ENCODE assay signal across 8 cellular contexts in genomic region chr1:101112051-101112770, GRCh38.
DNase-seq lines count a peak whose midpoint lies in the region; ATAC-seq and TF ChIP-seq lines count a peak whose summit lies in the region.

No MANE protein-coding gene starts in this region.

- H3K36me3 ChIP-seq in lower lobe of right lung, result no peaks in the 10 kb centered on the region

- peak overlapping the region; percentile 23 for H3K4me3 Mint-ChIP-seq in stimulated activated effector memory CD8-positive, alpha-beta T cell treated with anti-CD3 and anti-CD28 coated beads, Interleukin-12 subunit alpha, Interleukin-12 subunit beta, amount 100 ng/mL, for 72 hours

- ATAC-seq in GM21717 (IDR thresholded peaks at IDR 0.05; ENCODE audit: unreplicated experiment) (peak; percentile 92), lower lobe of right lung (peak; percentile 81 to 84)
- ATAC-seq in stimulated activated effector memory CD8-positive, alpha-beta T cell treated with anti-CD3 and anti-CD28 coated beads, Interleukin-12 subunit alpha, Interleukin-12 subunit beta, amount 100 ng/mL, for 72 hours, result peak; percentile 90

- H3K27ac Mint-ChIP-seq in stimulated activated effector memory CD8-positive, alpha-beta T cell treated with anti-CD3 and anti-CD28 coated beads, Interleukin-12 subunit alpha, Interleukin-12 subunit beta, amount 100 ng/mL, for 72 hours, result peak overlapping the region; percentile 80

- peaks cover 5% of the 10 kb centered on the region for H3K9me3 Mint-ChIP-seq in stimulated activated effector memory CD8-positive, alpha-beta T cell treated with anti-CD3 and anti-CD28 coated beads, Interleukin-12 subunit alpha, Interleukin-12 subunit beta, amount 100 ng/mL, for 72 hours

- no peaks in the 10 kb centered on the region for H3K27me3 ChIP-seq in lower lobe of right lung (ENCODE audit: low read depth)

- no peak for TF ChIP-seq CTCF in lower lobe of right lung (IDR thresholded peaks at IDR 0.05)

- peak overlapping the region; percentile 33 for H3K27ac ChIP-seq in lower lobe of right lung

- no peaks in the 10 kb centered on the region for H3K36me3 Mint-ChIP-seq in stimulated activated effector memory CD8-positive, alpha-beta T cell treated with anti-CD3 and anti-CD28 coated beads, Interleukin-12 subunit alpha, Interleukin-12 subunit beta, amount 100 ng/mL, for 72 hours

- H3K9me3 ChIP-seq in lower lobe of right lung, result no peaks in the 10 kb centered on the region

- peak; percentile 59 for DNase-seq in DMS 273 treated with DMSO at 0.1 percent for 48 hours (lab: John Stamatoyannopoulos, UW)
- peak; percentile 31 for DNase-seq in NCI-H2171 (lab: John Stamatoyannopoulos, UW)
- DNase-seq in activated T-helper 1 cell treated with anti-CD3 and anti-CD28 coated beads, Interleukin-2, amount 50 U/mL, for 16 hours (ENCODE audit: low read depth in 1 of 2, low spot score in 1 of 2), result peak; percentile 40 to 49
- peak; percentile 70 for DNase-seq in lower lobe of right lung
- DNase-seq in stimulated activated effector memory CD8-positive, alpha-beta T cell treated with anti-CD3 and anti-CD28 coated beads, Interleukin-12 subunit alpha, Interleukin-12 subunit beta, amount 100 ng/mL, for 72 hours (ENCODE audit: low spot score in 2 of 2), result no peak
- no peak for DNase-seq in NCI-H1417 (lab: John Stamatoyannopoulos, UW)
- no peak for DNase-seq in NCI-H1436 treated with DMSO at 0.1 percent for 48 hours (lab: John Stamatoyannopoulos, UW)

- intact Hi-C loops in lower lobe of right lung (cut with DNase I), result no loop called here

- peaks cover 33% of the 10 kb centered on the region for H3K4me1 Mint-ChIP-seq in stimulated activated effector memory CD8-positive, alpha-beta T cell treated with anti-CD3 and anti-CD28 coated beads, Interleukin-12 subunit alpha, Interleukin-12 subunit beta, amount 100 ng/mL, for 72 hours

- peaks cover 14% of the 10 kb centered on the region for H3K4me1 ChIP-seq in lower lobe of right lung

- no peak overlapping the region for H3K4me3 ChIP-seq in lower lobe of right lung

Comparison
In these comparisons a context has a peak if more than half of its experiments do, and no peak if none do; other contexts are left out.
1. DNase-seq: peak in DMS 273 treated with DMSO at 0.1 percent for 48 hours (single experiment), NCI-H2171 (single experiment), activated T-helper 1 cell treated with anti-CD3 and anti-CD28 coated beads, Interleukin-2, amount 50 U/mL, for 16 hours (2 of 2) and lower lobe of right lung (single experiment); none in stimulated activated effector memory CD8-positive, alpha-beta T cell treated with anti-CD3 and anti-CD28 coated beads, Interleukin-12 subunit alpha, Interleukin-12 subunit beta, amount 100 ng/mL, for 72 hours (0 of 2), NCI-H1417 (0 of 3) and NCI-H1436 treated with DMSO at 0.1 percent for 48 hours (single experiment).
2. Peak in every context shown above with its lines, with median percentiles within 50 percentile points of each other: ATAC-seq.